ENCODE assay signal across 23 cellular contexts in the genomic region with DNA sequence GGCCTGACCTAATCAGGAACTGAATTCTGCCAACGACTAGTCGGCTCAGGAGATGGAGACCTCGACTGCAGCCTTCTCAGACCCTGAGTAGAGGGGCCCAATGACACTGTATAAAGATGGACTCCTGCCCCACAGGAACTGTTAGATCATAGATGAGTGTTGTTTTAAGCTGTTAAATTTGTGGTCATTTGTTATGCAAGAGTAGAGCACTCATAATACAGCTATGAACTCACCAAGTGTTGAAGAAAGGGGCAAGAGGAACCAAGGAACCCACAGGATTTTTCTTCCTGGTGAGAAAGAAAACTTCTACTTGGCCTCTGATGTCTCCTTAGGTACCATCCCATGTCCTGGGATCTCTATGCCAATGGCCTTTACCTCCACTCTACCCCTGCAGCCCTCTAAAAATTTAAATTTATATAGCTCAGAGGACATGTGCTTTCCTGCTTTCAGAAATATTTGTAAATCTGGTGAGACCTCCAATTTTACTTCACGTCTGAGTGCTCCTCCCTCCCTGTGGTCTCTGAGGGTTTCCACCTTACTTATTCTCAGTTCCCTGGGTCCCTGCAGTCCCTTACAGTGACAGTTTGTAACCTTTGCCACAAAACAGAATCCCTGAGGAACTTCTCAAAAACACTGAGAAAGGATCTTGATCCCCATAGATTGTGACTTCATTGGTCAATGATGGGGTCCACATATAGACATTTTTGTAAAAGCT.
DNase-seq lines count a peak whose midpoint lies in the region; ATAC-seq and TF ChIP-seq lines count a peak whose summit lies in the region.
"Had no signal": no experiment of that assay in that cellular context is flagged by ENCODE, and none has a peak within 500 bp of the region (broad histone marks: within the 10 kb centered on the region; RNA-seq: fewer than 3 reads in every experiment).

No MANE protein-coding gene starts in this region.

- H3K4me1 Mint-ChIP-seq in mesothelial cell of epicardium: no peaks in the 10 kb centered on the region
- H3K4me1 Mint-ChIP-seq: activated CD4-positive, alpha-beta T cell treated with anti-CD3 and anti-CD28 coated beads for 36 hours; CD8-positive, alpha-beta memory T cell; H9 had no signal

- no peak overlapping the region for H3K4me3 Mint-ChIP-seq in mesothelial cell of epicardium
- H3K4me3 Mint-ChIP-seq: activated CD4-positive, alpha-beta T cell treated with anti-CD3 and anti-CD28 coated beads for 36 hours; CD8-positive, alpha-beta memory T cell; H9 had no signal

- ATAC-seq in HG02610 (IDR thresholded peaks at IDR 0.05; ENCODE audit: unreplicated experiment): peak; percentile 83
- ATAC-seq: activated CD4-positive, alpha-beta T cell treated with anti-CD3 and anti-CD28 coated beads for 36 hours; esophagus mucosa had no signal

- H3K27me3 Mint-ChIP-seq in mesothelial cell of epicardium (ENCODE audit: low read depth): peaks cover 15% of the 10 kb centered on the region
- H3K27me3 Mint-ChIP-seq: activated CD4-positive, alpha-beta T cell treated with anti-CD3 and anti-CD28 coated beads for 36 hours had no signal

- no peak overlapping the region for H3K27ac Mint-ChIP-seq in mesothelial cell of epicardium
- H3K27ac Mint-ChIP-seq: activated CD4-positive, alpha-beta T cell treated with anti-CD3 and anti-CD28 coated beads for 36 hours; H9 had no signal

- H3K4me3 ChIP-seq in fibroblast of pulmonary artery (replicated peaks; ENCODE audit: low read depth, low read length): no peak overlapping the region
- H3K4me3 ChIP-seq: lower lobe of right lung, Peyer's patch, skin epidermis had no signal

- peak; percentile 20 for DNase-seq in AG20443 (ENCODE audit: low spot score)
- peak; percentile 71 for DNase-seq in NOMO-1 treated with dmso at 0.1 percent for 144 hours (lab: John Stamatoyannopoulos, UW; ENCODE audit: unreplicated experiment)
- DNase-seq in fibroblast of pulmonary artery (ENCODE audit: low read depth): peak; percentile 16
- no peak for DNase-seq in hepatic stellate cell (ENCODE audit: low spot score)
- no peak for DNase-seq in OCI-M2 (lab: John Stamatoyannopoulos, UW; ENCODE audit: unreplicated experiment)
- DNase-seq in KG1 (lab: John Stamatoyannopoulos, UW): no peak
- DNase-seq in mesothelial cell of epicardium (ENCODE audit: low spot score in 2 of 2, unreplicated experiment in 2 of 2): no peak
- DNase-seq: activated CD4-positive, alpha-beta T cell treated with anti-CD3 and anti-CD28 coated beads for 36 hours; activated effector memory CD4-positive, alpha-beta T cell treated with Interleukin-2 at 50 U/mL for 16 hours; caudate nucleus; CD8-positive, alpha-beta memory T cell; DMS79 treated with DMSO at 0.1 percent for 48 hours; H9; head of caudate nucleus; lower lobe of right lung; NCI-H1417; Peyer's patch; SK-N-SH; stimulated activated CD4-positive, alpha-beta T cell treated with anti-CD3 and anti-CD28 coated beads, Interleukin-2, amount 100 ng/mL, for 48 hours; T1000 had no signal

- TF ChIP-seq CTCF in fibroblast of pulmonary artery (IDR thresholded peaks at IDR 0.05; ENCODE audit: low read length, missing control alignments) (no peak), mesothelial cell of epicardium (IDR thresholded peaks at IDR 0.05; ENCODE audit: unreplicated experiment) (no peak)

- no peaks in the 10 kb centered on the region for H3K36me3 Mint-ChIP-seq in mesothelial cell of epicardium
- H3K36me3 Mint-ChIP-seq: CD8-positive, alpha-beta memory T cell had no signal

- H3K9me3 Mint-ChIP-seq in mesothelial cell of epicardium: peaks cover 10% of the 10 kb centered on the region
- H3K9me3 Mint-ChIP-seq: H9 had no signal

Comparison
In these comparisons a context has a peak if more than half of its experiments do, and no peak if none do; other contexts are left out.
1. DNase-seq: peak in AG20443 (single experiment), NOMO-1 treated with dmso at 0.1 percent for 144 hours (single experiment) and fibroblast of pulmonary artery (single experiment); none in hepatic stellate cell (single experiment), OCI-M2 (single experiment), KG1 (single experiment) and mesothelial cell of epicardium (0 of 2).